Comparison of ENCODE assay signal across 8 cellular contexts in genomic region chr12:92973614-92974013, GRCh38. TPM values are rescaled to one million over a fixed set of nuclear protein-coding genes. Genes with fewer than 3 reads are reported as not detected.
DNase-seq lines count a peak whose midpoint lies in the region; ATAC-seq and TF ChIP-seq lines count a peak whose summit lies in the region.

No MANE protein-coding gene starts in this region.

- 100% methylated on average over 1 of the region's 1 CpG for WGBS in thyroid gland, 2 donors

- intact Hi-C loops in thyroid gland (cut with DNase I): no loop called here

- TF ChIP-seq POLR2A in thyroid gland (IDR thresholded peaks at IDR 0.05): no peak

- peaks cover 2 to 21% (median 11%) of the 10 kb centered on the region in 4 donors for H3K4me1 Mint-ChIP-seq in naive thymus-derived CD8-positive, alpha-beta T cell

- POLR2A ChIA-PET in naive thymus-derived CD8-positive, alpha-beta T cell (lab: Charles Lee): no interaction called here

- ATAC-seq in GM21526 (IDR thresholded peaks at IDR 0.05; ENCODE audit: low FRiP score, unreplicated experiment): peak; percentile 42
- ATAC-seq in naive thymus-derived CD8-positive, alpha-beta T cell: no peak

- peaks cover 0 to 11% (median 4%) of the 10 kb centered on the region in 3 donors for H3K36me3 Mint-ChIP-seq in naive thymus-derived CD8-positive, alpha-beta T cell

- TF ChIP-seq CTCF in LNCaP clone FGC (IDR thresholded peaks at IDR 0.05; ENCODE audit: control insufficient read depth, extremely low read depth, insufficient read depth): no peak
- no peak for TF ChIP-seq CTCF in fibroblast of mammary gland (conservative IDR thresholded peaks at IDR 0.05; ENCODE audit: control insufficient read depth, insufficient read depth, low read depth, low read length)
- no peak for TF ChIP-seq CTCF in thyroid gland (IDR thresholded peaks at IDR 0.05)

- DNase-seq in DMS79 treated with DMSO at 0.1 percent for 48 hours (lab: John Stamatoyannopoulos, UW) (peak; percentile 50), LNCaP clone FGC (ENCODE audit: low read depth) (peak; percentile 58), fibroblast of mammary gland (ENCODE audit: low read depth) (peak; percentile 96), cortex of kidney (lab: John Stamatoyannopoulos, UW) (no peak), caudate nucleus (lab: John Stamatoyannopoulos, UW) (no peak), thyroid gland (no peak)
- DNase-seq in naive thymus-derived CD8-positive, alpha-beta T cell: no peak

- H3K9me3 ChIP-seq in thyroid gland: no peaks in the 10 kb centered on the region

- H3K27me3 Mint-ChIP-seq in naive thymus-derived CD8-positive, alpha-beta T cell: peaks cover 0 to 4% (median 1%) of the 10 kb centered on the region in 5 donors

- no peaks in the 10 kb centered on the region for H3K27me3 ChIP-seq in thyroid gland

- H3K4me3 ChIP-seq in LNCaP clone FGC (ENCODE audit: low read depth, low read length) (no peak overlapping the region), fibroblast of mammary gland (ENCODE audit: control insufficient read depth, low read depth, low read length) (no peak overlapping the region), thyroid gland (replicated peaks in 1 of 3) (no peak overlapping the region)

- peaks cover 15% of the 10 kb centered on the region in 2 donors for H3K4me1 ChIP-seq in thyroid gland

- no peak overlapping the region for H3K27ac Mint-ChIP-seq in naive thymus-derived CD8-positive, alpha-beta T cell

- H3K27ac ChIP-seq in caudate nucleus (ENCODE audit: low read depth, low read length) (no peak overlapping the region), thyroid gland (no peak overlapping the region)

- H3K9me3 Mint-ChIP-seq in naive thymus-derived CD8-positive, alpha-beta T cell: peaks cover 0 to 13% (median 2%) of the 10 kb centered on the region in 9 donors

- no peaks in the 10 kb centered on the region for H3K36me3 ChIP-seq in thyroid gland

- H3K4me3 Mint-ChIP-seq in naive thymus-derived CD8-positive, alpha-beta T cell: no peak overlapping the region

RNA-seq across cellular contexts. Expression of gene EEA1, which starts 44.5 kb away (rescaled TPM):
- total RNA-seq in naive thymus-derived CD8-positive, alpha-beta T cell: 10 to 100 TPM; 17.4 to 22.0 TPM
- polyA plus RNA-seq in naive thymus-derived CD8-positive, alpha-beta T cell: 10 to 100 TPM in 1 of 3 donors, 1 to 10 TPM in 2; 6.8 to 13.3 (median 7.9) TPM
- total RNA-seq in thyroid gland: 10 to 100 TPM; 16.0 to 21.8 (median 19.3) TPM

Comparison
In these comparisons a context has a peak if more than half of its experiments do, and no peak if none do; other contexts are left out.
1. DNase-seq: peak in DMS79 treated with DMSO at 0.1 percent for 48 hours (single experiment), LNCaP clone FGC (single experiment) and fibroblast of mammary gland (single experiment); none in cortex of kidney (single experiment), caudate nucleus (0 of 61), naive thymus-derived CD8-positive, alpha-beta T cell (0 of 10) and thyroid gland (0 of 2).